Comparison of ENCODE assay signal across 22 cellular contexts in genomic region chr20:58366866-58367265, GRCh38. TPM values are rescaled to one million over a fixed set of nuclear protein-coding genes. Genes with fewer than 3 reads are reported as not detected.
DNase-seq lines count a peak whose midpoint lies in the region; ATAC-seq and TF ChIP-seq lines count a peak whose summit lies in the region.
"Had no signal": no experiment of that assay in that cellular context is flagged by ENCODE, and none has a peak within 500 bp of the region (broad histone marks: within the 10 kb centered on the region; RNA-seq: fewer than 3 reads in every experiment).

No MANE protein-coding gene starts in this region.

- no peaks in the 10 kb centered on the region for H3K9me3 ChIP-seq in tibial nerve
- H3K9me3 ChIP-seq in mucosa of descending colon: no peaks in the 10 kb centered on the region
- H3K9me3 ChIP-seq: BLaER1, SK-N-SH had no signal

- H3K27me3 Mint-ChIP-seq in nephron (ENCODE audit: low read depth) (no peaks in the 10 kb centered on the region), endothelial cell (ENCODE audit: unreplicated experiment) (no peaks in the 10 kb centered on the region)
- H3K27me3 Mint-ChIP-seq: CD4-positive, alpha-beta T cell had no signal

- WGBS in tibial nerve, 2 donors: 78 to 84% methylated on average over 3 of the region's 3 CpGs

- peak; percentile 84 for DNase-seq in M059J (ENCODE audit: low read depth)
- DNase-seq in fibroblast of villous mesenchyme (ENCODE audit: low read depth): peak; percentile 75
- no peak for DNase-seq in tibial nerve (ENCODE audit: low spot score in 2 of 2)
- DNase-seq in mucosa of descending colon: no peak
- no peak for DNase-seq in endothelial cell (ENCODE audit: low spot score)
- DNase-seq: CD4-positive, alpha-beta T cell; COR-L47; DND-41; NCI-H1092 treated with DMSO at 0.1 percent for 48 hours; NCI-H1436 treated with DMSO at 0.1 percent for 48 hours; NCI-H1930; NCI-H2227 treated with DMSO at 0.1 percent for 48 hours; NCI-H510A; NCI-H748 treated with DMSO at 0.1 percent for 48 hours; SIG-M5; SK-N-SH had no signal

- ATAC-seq in mucosa of descending colon (no peak), GM18511 (IDR thresholded peaks at IDR 0.05; ENCODE audit: unreplicated experiment) (no peak)
- ATAC-seq: HCT116, K562, Panc1 had no signal

- H3K4me1 Mint-ChIP-seq in nephron (peaks cover 30% of the 10 kb centered on the region), endothelial cell (ENCODE audit: unreplicated experiment) (no peaks in the 10 kb centered on the region)

- TF ChIP-seq EP300 in tibial nerve (IDR thresholded peaks at IDR 0.05): no peak

- intact Hi-C loops in mucosa of descending colon (cut with DNase I, micrococcal nuclease): no loop called here

- H3K27me3 ChIP-seq in tibial nerve: no peaks in the 10 kb centered on the region
- H3K27me3 ChIP-seq: BLaER1 had no signal

- TF ChIP-seq CTCF in fibroblast of villous mesenchyme (IDR thresholded peaks at IDR 0.05; ENCODE audit: insufficient read depth, low read depth, low read length) (no peak), nephron (IDR thresholded peaks at IDR 0.05; ENCODE audit: unreplicated experiment in 3 of 3) (no peak), tibial nerve (IDR thresholded peaks at IDR 0.05) (no peak), mucosa of descending colon (IDR thresholded peaks at IDR 0.05) (no peak), endothelial cell (IDR thresholded peaks at IDR 0.05; ENCODE audit: unreplicated experiment) (no peak)

- H3K9me3 Mint-ChIP-seq in nephron: no peaks in the 10 kb centered on the region
- no peaks in the 10 kb centered on the region for H3K9me3 Mint-ChIP-seq in endothelial cell (ENCODE audit: unreplicated experiment)
- H3K9me3 Mint-ChIP-seq: CD4-positive, alpha-beta T cell had no signal

- H3K4me3 Mint-ChIP-seq in nephron (no peak overlapping the region), endothelial cell (ENCODE audit: unreplicated experiment) (no peak overlapping the region)
- H3K4me3 Mint-ChIP-seq: CD4-positive, alpha-beta T cell had no signal

- no peak overlapping the region for H3K4me3 ChIP-seq in fibroblast of villous mesenchyme (ENCODE audit: low read depth, low read length)
- no peak overlapping the region for H3K4me3 ChIP-seq in tibial nerve
- H3K4me3 ChIP-seq in mucosa of descending colon: no peak overlapping the region
- H3K4me3 ChIP-seq: BLaER1, K562 had no signal

- H3K36me3 Mint-ChIP-seq in nephron (ENCODE audit: low read depth) (peaks cover 29% of the 10 kb centered on the region), endothelial cell (ENCODE audit: low read depth, unreplicated experiment) (no peaks in the 10 kb centered on the region)

- no peak for TF ChIP-seq POLR2A in tibial nerve (IDR thresholded peaks at IDR 0.05)

- peak overlapping the region; percentile 25 to 75 (median 43) for H3K27ac Mint-ChIP-seq in nephron
- H3K27ac Mint-ChIP-seq in endothelial cell (ENCODE audit: unreplicated experiment): no peak overlapping the region
- H3K27ac Mint-ChIP-seq: CD4-positive, alpha-beta T cell had no signal

- peaks cover 0 to 49% (median 0%) of the 10 kb centered on the region in 3 donors for H3K36me3 ChIP-seq in tibial nerve
- H3K36me3 ChIP-seq in mucosa of descending colon (ENCODE audit: low read depth): no peaks in the 10 kb centered on the region

- H3K4me1 ChIP-seq in tibial nerve (no peaks in the 10 kb centered on the region), mucosa of descending colon (ENCODE audit: low read depth) (no peaks in the 10 kb centered on the region)
- H3K4me1 ChIP-seq: BLaER1 had no signal

- H3K27ac ChIP-seq in tibial nerve: no peak overlapping the region
- H3K27ac ChIP-seq: BLaER1 had no signal

RNA-seq across cellular contexts. Expression of gene VAPB, which starts 22.2 kb away (rescaled TPM):
- 20.6 and 34.7 TPM in 2 replicates for total RNA-seq in M059J (2014; rRNA removed; shearing (Covaris generic))
- total RNA-seq in fibroblast of villous mesenchyme (12.2 and 15.1 TPM in 2 replicates), tibial nerve (10 to 100 TPM; 20.4 to 28.0 (median 23.6) TPM), mucosa of descending colon (10 to 100 TPM; 52.5 to 74.6 (median 58.8) TPM), endothelial cell (ENCODE audit: unreplicated experiment) (55.5 TPM)

RNA-seq across cellular contexts. Expression of gene RAB22A, which starts 57.4 kb away (rescaled TPM):
- 19.5 and 25.5 TPM in 2 replicates for total RNA-seq in M059J (2014; rRNA removed; shearing (Covaris generic))
- total RNA-seq in fibroblast of villous mesenchyme: 15.1 and 20.7 TPM in 2 replicates
- total RNA-seq in tibial nerve: 10 to 100 TPM; 16.7 to 26.2 (median 20.8) TPM
- 10 to 100 TPM; 20.2 to 27.3 (median 21.0) TPM for total RNA-seq in mucosa of descending colon
- total RNA-seq in endothelial cell (ENCODE audit: unreplicated experiment): 14.2 TPM

Comparison
In these comparisons a context has a peak if more than half of its experiments do, and no peak if none do; other contexts are left out.
1. DNase-seq: peak in M059J (single experiment) and fibroblast of villous mesenchyme (single experiment); none in tibial nerve (0 of 2), mucosa of descending colon (0 of 3) and endothelial cell (single experiment).